Comparison of ENCODE assay signal across 36 cellular contexts in the genomic region with DNA sequence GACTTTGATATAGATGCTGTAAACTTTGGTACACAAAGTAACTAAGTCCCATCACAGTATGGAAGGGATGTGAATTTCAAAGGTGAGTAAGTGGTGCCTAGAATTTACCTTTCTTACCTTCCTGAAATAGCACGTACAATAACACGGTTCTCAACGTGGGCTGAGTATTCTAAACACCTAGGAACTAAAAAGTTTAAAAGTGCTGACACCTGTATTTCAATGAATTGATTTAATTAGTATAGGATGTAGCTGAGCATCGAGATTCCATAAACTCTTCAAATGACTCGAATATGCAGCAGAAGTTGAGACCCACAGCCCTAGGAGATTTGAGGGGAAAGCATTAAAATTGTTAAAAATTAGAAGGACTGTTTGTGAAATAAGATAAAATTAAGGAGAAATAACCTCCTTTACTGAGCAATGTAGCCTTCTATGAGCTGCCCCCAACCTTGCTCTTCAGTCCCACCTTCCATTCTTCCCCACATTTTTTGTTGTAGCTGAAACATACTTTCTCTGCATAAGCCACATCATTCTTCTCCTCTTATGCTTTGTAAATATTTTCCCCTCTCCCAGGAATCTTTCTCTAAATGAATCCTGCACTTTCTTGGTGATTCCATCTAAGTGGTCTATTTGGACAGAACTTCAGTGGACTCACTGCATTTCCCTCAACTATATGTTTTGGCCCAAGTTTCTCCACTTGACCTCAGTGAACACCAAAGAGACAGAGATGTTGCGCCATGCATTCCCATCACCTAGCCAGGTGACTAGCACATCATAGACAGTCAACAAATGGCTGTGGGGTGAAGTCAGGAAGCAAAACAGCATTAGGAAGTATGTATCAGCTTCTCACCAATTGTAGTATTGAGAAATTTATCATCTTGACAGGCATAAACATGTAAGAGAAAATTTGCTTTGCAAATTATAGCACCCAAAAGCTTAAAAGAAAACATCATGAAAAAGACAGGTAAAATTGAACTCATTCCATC.
"Had no signal": no experiment of that assay in that cellular context is flagged by ENCODE, and none has a peak within 500 bp of the region (broad histone marks: within the 10 kb centered on the region; RNA-seq: fewer than 3 reads in every experiment).

No MANE protein-coding gene starts in this region.

- H3K9me3 ChIP-seq: adrenal gland, body of pancreas, colonic mucosa, esophagus muscularis mucosa, gastrocnemius medialis, heart left ventricle had no signal

- H3K4me3 ChIP-seq: adrenal gland, body of pancreas, cardiac muscle cell, colonic mucosa, esophagus muscularis mucosa, gastrocnemius medialis, heart left ventricle had no signal

- H3K4me1 Mint-ChIP-seq: activated B cell treated with CpG ODN at 0.5 μM for 24 hours; activated naive CD4-positive, alpha-beta T cell treated with anti-CD3 and anti-CD28 coated beads, Interleukin-2, amount 50 U/mL, for 24 hours; activated naive CD8-positive, alpha-beta T cell treated with anti-CD3 and anti-CD28 coated beads for 36 hours; activated naive CD8-positive, alpha-beta T cell treated with anti-CD3 and anti-CD28 coated beads, Interleukin-2, amount 50 U/mL, for 24 hours; activated T-helper 17 cell treated with anti-CD3 and anti-CD28 coated beads, Interleukin-2, amount 50 U/mL, for 72 hours; T-helper 17 cell had no signal

- H3K4me3 Mint-ChIP-seq: activated B cell treated with CpG ODN at 0.5 μM for 24 hours; activated CD8-positive, alpha-beta T cell treated with anti-CD3 and anti-CD28 coated beads for 36 hours; activated naive CD4-positive, alpha-beta T cell treated with anti-CD3 and anti-CD28 coated beads for 36 hours; activated naive CD4-positive, alpha-beta T cell treated with anti-CD3 and anti-CD28 coated beads, Interleukin-2, amount 50 U/mL, for 24 hours; activated naive CD8-positive, alpha-beta T cell treated with anti-CD3 and anti-CD28 coated beads for 36 hours; activated naive CD8-positive, alpha-beta T cell treated with anti-CD3 and anti-CD28 coated beads, Interleukin-2, amount 50 U/mL, for 24 hours; activated T-cell treated with anti-CD3 and anti-CD28 coated beads, Interleukin-2, amount 50 U/mL, for 4 hours; activated T-helper 17 cell treated with anti-CD3 and anti-CD28 coated beads, Interleukin-2, amount 50 U/mL, for 72 hours; T-helper 17 cell; T-helper 2 cell treated with Interferon-gamma antibody and Interleukin-4, amounts not matched to agents 5 μg/mL and 100 μg/mL, for 36 hours had no signal

- DNase-seq: activated B cell treated with CpG ODN at 0.5 μM for 24 hours; activated CD4-positive, alpha-beta T cell treated with anti-CD3 and anti-CD28 coated beads for 48 hours; activated CD4-positive, alpha-beta T cell treated with anti-CD3 and anti-CD28 coated beads, Interleukin-2, amount 50 U/mL, for 1 hour; activated CD4-positive, alpha-beta T cell treated with anti-CD3 and anti-CD28 coated beads, Interleukin-2, amount 50 U/mL, for 48 hours; activated CD8-positive, alpha-beta memory T cell treated with anti-CD3 and anti-CD28 coated beads for 24 hours; activated CD8-positive, alpha-beta T cell treated with anti-CD3 and anti-CD28 coated beads for 36 hours; activated effector memory CD4-positive, alpha-beta T cell treated with Interleukin-2 at 50 U/mL for 16 hours; activated naive CD4-positive, alpha-beta T cell treated with anti-CD3 and anti-CD28 coated beads for 36 hours; activated naive CD8-positive, alpha-beta T cell treated with anti-CD3 and anti-CD28 coated beads for 36 hours; activated naive CD8-positive, alpha-beta T cell treated with anti-CD3 and anti-CD28 coated beads, Interleukin-2, amount 50 U/mL, for 24 hours; activated T-cell treated with anti-CD3 and anti-CD28 coated beads, Interleukin-2, amount 50 U/mL, for 4 hours; adrenal gland; amygdala; aorta; body of pancreas; central memory CD4-positive, alpha-beta T cell; cerebellar nuclear complex; colonic mucosa; effector CD8-positive, alpha-beta T cell; erythroblast; gastrocnemius medialis; glutamatergic neuron; heart left ventricle; T-helper 1 cell; T-helper 17 cell; T1000; WERI-Rb-1 had no signal

- H3K4me1 ChIP-seq: adrenal gland, body of pancreas, colonic mucosa, esophagus muscularis mucosa, foreskin keratinocyte, gastrocnemius medialis had no signal

- H3K36me3 ChIP-seq: adrenal gland, cardiac muscle cell, colonic mucosa, esophagus muscularis mucosa, gastrocnemius medialis, heart left ventricle, WERI-Rb-1 had no signal

- H3K9me3 Mint-ChIP-seq: activated B cell treated with CpG ODN at 0.5 μM for 24 hours; activated CD8-positive, alpha-beta T cell treated with anti-CD3 and anti-CD28 coated beads for 36 hours; activated naive CD8-positive, alpha-beta T cell treated with anti-CD3 and anti-CD28 coated beads for 36 hours; T-helper 2 cell treated with Interferon-gamma antibody and Interleukin-4, amounts not matched to agents 5 μg/mL and 100 μg/mL, for 36 hours had no signal

- H3K27ac Mint-ChIP-seq: activated B cell treated with CpG ODN at 0.5 μM for 24 hours; activated CD8-positive, alpha-beta T cell treated with anti-CD3 and anti-CD28 coated beads for 36 hours; activated naive CD4-positive, alpha-beta T cell treated with anti-CD3 and anti-CD28 coated beads for 36 hours; activated naive CD4-positive, alpha-beta T cell treated with anti-CD3 and anti-CD28 coated beads, Interleukin-2, amount 50 U/mL, for 24 hours; activated naive CD8-positive, alpha-beta T cell treated with anti-CD3 and anti-CD28 coated beads for 36 hours; activated naive CD8-positive, alpha-beta T cell treated with anti-CD3 and anti-CD28 coated beads, Interleukin-2, amount 50 U/mL, for 24 hours; activated T-helper 17 cell treated with anti-CD3 and anti-CD28 coated beads, Interleukin-2, amount 50 U/mL, for 72 hours; T-helper 17 cell; T-helper 2 cell treated with Interferon-gamma antibody and Interleukin-4, amounts not matched to agents 5 μg/mL and 100 μg/mL, for 36 hours had no signal

- H3K27me3 Mint-ChIP-seq: activated B cell treated with CpG ODN at 0.5 μM for 24 hours; activated naive CD4-positive, alpha-beta T cell treated with anti-CD3 and anti-CD28 coated beads, Interleukin-2, amount 50 U/mL, for 24 hours; activated naive CD8-positive, alpha-beta T cell treated with anti-CD3 and anti-CD28 coated beads for 36 hours; activated naive CD8-positive, alpha-beta T cell treated with anti-CD3 and anti-CD28 coated beads, Interleukin-2, amount 50 U/mL, for 24 hours; activated T-helper 17 cell treated with anti-CD3 and anti-CD28 coated beads, Interleukin-2, amount 50 U/mL, for 72 hours; T-helper 17 cell had no signal

- ATAC-seq: activated CD4-positive, CD25-positive, alpha-beta regulatory T cell treated with anti-CD3 and anti-CD28 coated beads, Interleukin-2, amount 50 U/mL, for 24 hours; activated CD8-positive, alpha-beta T cell treated with anti-CD3 and anti-CD28 coated beads for 36 hours; activated naive CD8-positive, alpha-beta T cell treated with anti-CD3 and anti-CD28 coated beads, Interleukin-2, amount 50 U/mL, for 24 hours; activated T-cell treated with anti-CD3 and anti-CD28 coated beads, Interleukin-2, amount 50 U/mL, for 4 hours; activated T-helper 17 cell treated with anti-CD3 and anti-CD28 coated beads, Interleukin-2, amount 50 U/mL, for 72 hours; body of pancreas; foreskin keratinocyte; gastrocnemius medialis; T-helper 17 cell had no signal

- H3K27ac ChIP-seq: adrenal gland, body of pancreas, cardiac muscle cell, colonic mucosa, esophagus muscularis mucosa, foreskin keratinocyte, gastrocnemius medialis, heart left ventricle, WERI-Rb-1 had no signal

- H3K27me3 ChIP-seq: adrenal gland, body of pancreas, cardiac muscle cell, colonic mucosa, esophagus muscularis mucosa, gastrocnemius medialis, heart left ventricle had no signal

- FAIRE-seq: endometrium, endothelial cell of umbilical vein had no signal
